ENCODE assay signal across 8 cellular contexts in the genomic region with DNA sequence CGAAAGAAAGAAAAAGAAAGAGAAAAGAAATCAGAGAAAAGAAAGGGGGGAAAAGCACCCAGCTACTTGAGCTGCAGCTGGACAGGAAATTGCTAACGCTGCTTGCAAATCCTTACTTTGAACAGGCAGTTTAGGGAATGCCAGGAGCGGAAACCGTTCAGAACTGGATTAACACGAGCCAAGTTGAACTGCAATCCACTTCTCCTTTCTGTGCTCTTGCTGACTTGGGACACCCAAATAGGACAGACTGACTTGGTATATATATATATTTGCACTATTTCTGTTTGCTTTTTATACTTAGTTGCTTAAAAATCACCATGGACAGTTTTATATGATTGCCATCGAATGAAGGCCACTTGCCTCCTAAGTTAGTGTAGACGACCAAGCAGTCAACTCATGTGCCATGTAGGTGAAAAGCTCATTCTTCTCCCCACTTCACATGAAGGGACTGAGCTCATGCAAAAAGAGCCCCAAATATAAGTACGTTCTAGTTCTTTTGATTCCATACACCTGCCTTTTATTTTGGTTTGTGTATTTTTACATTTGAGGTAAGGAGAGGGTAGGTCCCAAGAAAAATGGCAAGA.
DNase-seq lines count a peak whose midpoint lies in the region; ATAC-seq and TF ChIP-seq lines count a peak whose summit lies in the region.

No MANE protein-coding gene starts in this region.

- H3K4me2 ChIP-seq in parathyroid adenoma (ENCODE audit: low read length), result no peak overlapping the region

- peaks cover 48% of the 10 kb centered on the region for H3K79me2 ChIP-seq in parathyroid adenoma

- DNase-seq in NCI-H2227 (lab: John Stamatoyannopoulos, UW; ENCODE audit: unreplicated experiment), result peak; percentile 62
- no peak for DNase-seq in NCI-H2227 treated with DMSO at 0.1 percent for 48 hours (lab: John Stamatoyannopoulos, UW)
- peak; percentile 53 for DNase-seq in fibroblast of gingiva (ENCODE audit: low read depth)
- no peak for DNase-seq in GOT3 (lab: John Stamatoyannopoulos, UW)
- no peak for DNase-seq in stimulated activated CD4-positive, alpha-beta T cell treated with anti-CD3 and anti-CD28 coated beads, Interleukin-4, amount 100 ng/mL, for 4 hours

- peak; percentile 4 for ATAC-seq in HG03280 (IDR thresholded peaks at IDR 0.05; ENCODE audit: unreplicated experiment)
- peak; percentile 7 for ATAC-seq in SK-N-SH treated with all-trans-retinoic acid at 6 μM for 48 hours

- H3K4me1 ChIP-seq in parathyroid adenoma, result peaks cover 38% of the 10 kb centered on the region

- no peak overlapping the region for H3K4me3 ChIP-seq in parathyroid adenoma (ENCODE audit: low read depth, low read length)

- H3K9ac ChIP-seq in parathyroid adenoma, result no peak overlapping the region

- TF ChIP-seq CTCF in parathyroid adenoma (IDR thresholded peaks at IDR 0.05), result no peak

- peak overlapping the region; percentile 100 for H3K27ac ChIP-seq in parathyroid adenoma

- H3K27me3 ChIP-seq in parathyroid adenoma (ENCODE audit: control insufficient read depth, insufficient read depth, low read length), result no peaks in the 10 kb centered on the region

- H3K36me3 ChIP-seq in parathyroid adenoma (ENCODE audit: control insufficient read depth, insufficient read depth, low read length), result no peaks in the 10 kb centered on the region

- H2AFZ ChIP-seq in parathyroid adenoma, result no peak overlapping the region

- H3K9me3 ChIP-seq in parathyroid adenoma (ENCODE audit: control insufficient read depth, low read length), result no peaks in the 10 kb centered on the region

TF ChIP-seq in SK-N-SH treated with all-trans-retinoic acid at 6 μM for 48 hours, 23 proteins besides CTCF, POLR2A, EP300 and RAD21:
- TF ChIP-seq ZNF8 (CRISPR knock-in tag; IDR thresholded peaks at IDR 0.05) (no peak), GLIS3 (CRISPR knock-in tag; IDR thresholded peaks at IDR 0.05) (0 out of 2 replicates have a peak, but pooled peaks have one; percentile 0), ZFP3 (CRISPR knock-in tag; IDR thresholded peaks at IDR 0.05) (no peak), ESRRG (CRISPR knock-in tag; IDR thresholded peaks at IDR 0.05) (no peak), TOX (CRISPR knock-in tag; IDR thresholded peaks at IDR 0.05; ENCODE audit: borderline replicate concordance) (0 out of 2 replicates have a peak, but pooled peaks have one; percentile 5), OSR1 (CRISPR knock-in tag; IDR thresholded peaks at IDR 0.05) (no peak), ZC3H10 (CRISPR knock-in tag; IDR thresholded peaks at IDR 0.05) (no peak), BACH2 (CRISPR knock-in tag; IDR thresholded peaks at IDR 0.05; ENCODE audit: borderline replicate concordance) (no peak)
- TF ChIP-seq, protein P1, sequence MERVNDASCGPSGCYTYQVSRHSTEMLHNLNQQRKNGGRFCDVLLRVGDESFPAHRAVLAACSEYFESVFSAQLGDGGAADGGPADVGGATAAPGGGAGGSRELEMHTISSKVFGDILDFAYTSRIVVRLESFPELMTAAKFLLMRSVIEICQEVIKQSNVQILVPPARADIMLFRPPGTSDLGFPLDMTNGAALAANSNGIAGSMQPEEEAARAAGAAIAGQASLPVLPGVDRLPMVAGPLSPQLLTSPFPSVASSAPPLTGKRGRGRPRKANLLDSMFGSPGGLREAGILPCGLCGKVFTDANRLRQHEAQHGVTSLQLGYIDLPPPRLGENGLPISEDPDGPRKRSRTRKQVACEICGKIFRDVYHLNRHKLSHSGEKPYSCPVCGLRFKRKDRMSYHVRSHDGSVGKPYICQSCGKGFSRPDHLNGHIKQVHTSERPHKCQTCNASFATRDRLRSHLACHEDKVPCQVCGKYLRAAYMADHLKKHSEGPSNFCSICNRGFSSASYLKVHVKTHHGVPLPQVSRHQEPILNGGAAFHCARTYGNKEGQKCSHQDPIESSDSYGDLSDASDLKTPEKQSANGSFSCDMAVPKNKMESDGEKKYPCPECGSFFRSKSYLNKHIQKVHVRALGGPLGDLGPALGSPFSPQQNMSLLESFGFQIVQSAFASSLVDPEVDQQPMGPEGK (CRISPR knock-in tag; IDR thresholded peaks at IDR 0.05; ENCODE audit: borderline replicate concordance), result no peak

Comparison
In these comparisons a context has a peak if more than half of its experiments do, and no peak if none do; other contexts are left out.
1. DNase-seq: peak in NCI-H2227 (single experiment) and fibroblast of gingiva (single experiment); none in NCI-H2227 treated with DMSO at 0.1 percent for 48 hours (single experiment), GOT3 (single experiment) and stimulated activated CD4-positive, alpha-beta T cell treated with anti-CD3 and anti-CD28 coated beads, Interleukin-4, amount 100 ng/mL, for 4 hours (0 of 2).